26 cellular contexts compared by ENCODE assay signal in the genomic region with DNA sequence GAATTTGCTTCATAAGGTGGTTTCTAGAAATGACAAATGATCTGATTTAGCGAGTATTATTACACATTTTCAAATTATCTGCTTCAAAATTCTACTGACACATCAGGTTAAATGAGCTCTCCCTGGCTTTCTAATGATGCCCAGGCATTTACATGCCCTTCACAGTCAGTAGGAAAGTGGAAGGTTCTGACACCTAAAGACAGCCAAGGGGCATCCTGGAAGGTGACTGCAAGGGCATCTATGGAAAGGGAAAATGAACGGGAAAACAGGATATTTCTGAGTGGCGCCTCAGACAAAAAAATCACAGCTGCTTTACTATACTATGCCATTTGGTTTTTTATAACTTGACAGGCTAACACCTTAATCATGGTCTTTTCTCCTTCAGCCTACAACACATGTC.
"Had no signal": no experiment of that assay in that cellular context is flagged by ENCODE, and none has a peak within 500 bp of the region (broad histone marks: within the 10 kb centered on the region; RNA-seq: fewer than 3 reads in every experiment).

No MANE protein-coding gene starts in this region.

- H3K27ac Mint-ChIP-seq: natural killer cell treated with Interleukin-12 subunit alpha and Interleukin-12 subunit beta and Interleukin-15 and Interleukin-18, amount 100 ng/mL, for 72 hours; nephron progenitor cell; neural progenitor cell; progenitor cell of endocrine pancreas; stimulated activated effector memory CD8-positive, alpha-beta T cell treated with anti-CD3 and anti-CD28 coated beads, Interleukin-12 subunit alpha, Interleukin-12 subunit beta, amount 100 ng/mL, for 72 hours; stimulated activated naive B cell treated with anti-CD40 and anti-IgM and Interleukin-4, amounts not matched to agents 10 μg/mL and 1 μg/mL and 100 μg/mL, for 72 hours had no signal

- H3K27me3 Mint-ChIP-seq: naive thymus-derived CD8-positive, alpha-beta T cell; natural killer cell treated with Interleukin-12 subunit alpha and Interleukin-12 subunit beta and Interleukin-15 and Interleukin-18, amount 100 ng/mL, for 72 hours; progenitor cell of endocrine pancreas; stimulated activated naive B cell treated with anti-CD40 and anti-IgM and Interleukin-4, amounts not matched to agents 10 μg/mL and 1 μg/mL and 100 μg/mL, for 72 hours; stimulated activated naive CD8-positive, alpha-beta T cell treated with anti-CD3 and anti-CD28 coated beads, Interleukin-15, Interleukin-2, amounts not matched to agents 100 ng/mL and 50 ng/mL, for 24 hours had no signal

- ATAC-seq: naive thymus-derived CD8-positive, alpha-beta T cell; natural killer cell treated with Interleukin-12 subunit alpha and Interleukin-12 subunit beta and Interleukin-15 and Interleukin-18, amount 100 ng/mL, for 72 hours; psoas muscle; right cardiac atrium; right lobe of liver; stimulated activated effector memory CD8-positive, alpha-beta T cell treated with anti-CD3 and anti-CD28 coated beads, Interleukin-12 subunit alpha, Interleukin-12 subunit beta, amount 100 ng/mL, for 72 hours; stimulated activated naive B cell treated with anti-CD40 and anti-IgM and Interleukin-4, amounts not matched to agents 10 μg/mL and 1 μg/mL and 100 μg/mL, for 72 hours had no signal

- H3K36me3 Mint-ChIP-seq: natural killer cell treated with Interleukin-12 subunit alpha and Interleukin-12 subunit beta and Interleukin-15 and Interleukin-18, amount 100 ng/mL, for 72 hours; neural progenitor cell; stimulated activated naive B cell treated with anti-CD40 and anti-IgM and Interleukin-4, amounts not matched to agents 10 μg/mL and 1 μg/mL and 100 μg/mL, for 72 hours had no signal

- H3K9me3 Mint-ChIP-seq: naive thymus-derived CD8-positive, alpha-beta T cell; natural killer cell treated with Interleukin-12 subunit alpha and Interleukin-12 subunit beta and Interleukin-15 and Interleukin-18, amount 100 ng/mL, for 72 hours; neural progenitor cell; stimulated activated effector memory CD8-positive, alpha-beta T cell treated with anti-CD3 and anti-CD28 coated beads, Interleukin-12 subunit alpha, Interleukin-12 subunit beta, amount 100 ng/mL, for 72 hours; stimulated activated naive B cell treated with anti-CD40 and anti-IgM and Interleukin-4, amounts not matched to agents 10 μg/mL and 1 μg/mL and 100 μg/mL, for 72 hours; stimulated activated naive CD8-positive, alpha-beta T cell treated with anti-CD3 and anti-CD28 coated beads, Interleukin-15, Interleukin-2, amounts not matched to agents 100 ng/mL and 50 ng/mL, for 24 hours had no signal

- DNase-seq: naive thymus-derived CD8-positive, alpha-beta T cell; nephron progenitor cell; occipital lobe; ovary; posterior cingulate gyrus; psoas muscle; right cardiac atrium; right lobe of liver; sigmoid colon; small intestine; stimulated activated CD4-positive, alpha-beta T cell treated with anti-CD3 and anti-CD28 coated beads, Interleukin-15, amount 100 ng/mL, for 24 hours; stimulated activated CD4-positive, alpha-beta T cell treated with anti-CD3 and anti-CD28 coated beads, Interleukin-2, amount 100 ng/mL, for 24 hours; stimulated activated CD4-positive, alpha-beta T cell treated with anti-CD3 and anti-CD28 coated beads, Interleukin-2, amount 100 ng/mL, for 48 hours; stimulated activated CD4-positive, alpha-beta T cell treated with anti-CD3 and anti-CD28 coated beads, Interleukin-4, amount 100 ng/mL, for 24 hours; stimulated activated naive B cell treated with anti-CD40 and anti-IgM and Interleukin-4, amounts not matched to agents 10 μg/mL and 1 μg/mL and 100 μg/mL, for 72 hours; stimulated activated naive CD4-positive, alpha-beta T cell treated with Interleukin-2 at 50 U/mL for 16 hours; stomach; thyroid gland; trophoblast cell; upper lobe of left lung had no signal

- FAIRE-seq: small intestine, urothelium cell line had no signal

- H3K4me3 Mint-ChIP-seq: naive thymus-derived CD8-positive, alpha-beta T cell; natural killer cell treated with Interleukin-12 subunit alpha and Interleukin-12 subunit beta and Interleukin-15 and Interleukin-18, amount 100 ng/mL, for 72 hours; nephron progenitor cell; neural progenitor cell; stimulated activated effector memory CD8-positive, alpha-beta T cell treated with anti-CD3 and anti-CD28 coated beads, Interleukin-12 subunit alpha, Interleukin-12 subunit beta, amount 100 ng/mL, for 72 hours; stimulated activated naive B cell treated with anti-CD40 and anti-IgM and Interleukin-4, amounts not matched to agents 10 μg/mL and 1 μg/mL and 100 μg/mL, for 72 hours; stimulated activated naive CD8-positive, alpha-beta T cell treated with anti-CD3 and anti-CD28 coated beads, Interleukin-15, Interleukin-2, amounts not matched to agents 100 ng/mL and 50 ng/mL, for 24 hours had no signal
